In the genomic region with DNA sequence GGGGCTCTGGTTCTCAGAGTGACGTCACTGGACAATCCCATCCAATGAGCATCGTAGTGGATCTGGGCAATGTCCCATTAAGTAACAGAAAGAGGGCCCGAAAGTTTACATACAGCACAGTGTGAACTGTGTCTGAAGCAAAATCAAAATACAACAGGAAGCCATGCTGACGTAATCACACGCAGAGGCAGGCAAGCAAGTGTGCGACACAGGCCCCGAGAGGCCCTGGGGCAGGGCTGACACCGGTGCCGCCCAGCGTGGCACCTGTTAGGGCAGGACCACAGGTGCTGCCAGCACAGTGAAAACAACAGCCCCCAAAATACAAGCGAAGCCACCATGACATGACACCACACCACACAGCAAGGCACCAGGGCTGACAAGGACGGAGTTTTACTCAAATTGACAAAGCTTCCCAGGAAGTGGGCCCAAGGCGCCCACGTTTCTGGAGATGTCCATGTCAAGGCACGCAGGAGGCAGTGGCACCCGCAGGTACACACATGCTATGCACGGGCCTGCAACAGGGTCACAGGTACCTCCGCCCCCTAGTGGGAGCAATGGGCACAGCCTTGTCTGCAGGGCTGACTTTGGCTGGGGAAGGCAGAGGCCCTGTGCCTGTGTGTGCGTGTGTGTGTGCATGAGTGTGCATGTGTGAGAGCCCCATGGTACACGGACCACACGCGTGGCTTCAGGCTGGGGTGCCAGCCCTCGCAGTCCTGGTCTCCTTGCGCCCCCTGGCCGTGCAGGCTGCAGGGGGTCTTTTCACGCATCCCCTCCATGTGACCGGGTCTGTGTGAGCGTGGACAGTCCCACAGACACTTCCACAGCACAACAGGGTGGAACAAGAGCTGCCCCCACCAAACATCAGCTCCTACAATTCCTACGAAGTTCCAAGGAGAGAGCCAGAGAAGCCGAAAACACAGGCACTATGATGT, we compare ENCODE assay signal across 8 cellular contexts. TPM values are rescaled to one million over a fixed set of nuclear protein-coding genes. Genes with fewer than 3 reads are reported as not detected.
DNase-seq lines count a peak whose midpoint lies in the region; ATAC-seq lines count a peak whose summit lies in the region.

No MANE protein-coding gene starts in this region.

- no peaks in the 10 kb centered on the region for H3K27me3 Mint-ChIP-seq in activated naive CD8-positive, alpha-beta T cell treated with anti-CD3 and anti-CD28 coated beads for 36 hours

- ATAC-seq in GM19463 (IDR thresholded peaks at IDR 0.05; ENCODE audit: unreplicated experiment): peak; percentile 62

- peaks cover 6% of the 10 kb centered on the region for H3K36me3 Mint-ChIP-seq in activated naive CD8-positive, alpha-beta T cell treated with anti-CD3 and anti-CD28 coated beads for 36 hours

- H3K4me3 Mint-ChIP-seq in activated naive CD8-positive, alpha-beta T cell treated with anti-CD3 and anti-CD28 coated beads for 36 hours: no peak overlapping the region

- DNase-seq in DMS53 treated with DMSO at 0.1 percent for 48 hours (lab: John Stamatoyannopoulos, UW; ENCODE audit: unreplicated experiment): peak; percentile 38
- DNase-seq in HK-2 (ENCODE audit: unreplicated experiment): peak; percentile 57
- DNase-seq in SK-MEL-5 (ENCODE audit: low read depth, low spot score): peak; percentile 68
- peak; percentile 67 for DNase-seq in activated naive CD8-positive, alpha-beta T cell treated with anti-CD3 and anti-CD28 coated beads for 36 hours
- peak; percentile 61 for DNase-seq in hepatic stellate cell (ENCODE audit: low spot score)
- peak; percentile 47 to 58 for DNase-seq in stimulated activated CD4-positive, alpha-beta T cell treated with anti-CD3 and anti-CD28 coated beads, Interleukin-1b, Interleukin-23, amount 100 ng/mL, for 4 hours (ENCODE audit: low read depth in 2 of 2)
- no peak for DNase-seq in mesenteric fat pad (ENCODE audit: low spot score)

- no peaks in the 10 kb centered on the region for H3K9me3 Mint-ChIP-seq in activated naive CD8-positive, alpha-beta T cell treated with anti-CD3 and anti-CD28 coated beads for 36 hours

- H3K4me1 Mint-ChIP-seq in activated naive CD8-positive, alpha-beta T cell treated with anti-CD3 and anti-CD28 coated beads for 36 hours: peaks cover 6% of the 10 kb centered on the region

- in situ Hi-C loops in SK-MEL-5 (cut with HindIII; ENCODE audit: low pct_unique_long_range_greater_than_20kb, low sequenced_read_pairs): no loop called here

- H3K27ac Mint-ChIP-seq in activated naive CD8-positive, alpha-beta T cell treated with anti-CD3 and anti-CD28 coated beads for 36 hours: peak overlapping the region; percentile 16

RNA-seq across cellular contexts. Expression of gene QSOX2, which starts 19.6 kb away (rescaled TPM):
- total RNA-seq in SK-MEL-5 (2014; rRNA removed; shearing (Covaris generic)): 14.8 and 16.5 TPM in 2 replicates
- 31.5 and 40.5 TPM in 2 replicates for polyA plus RNA-seq in SK-MEL-5 (2015; cell fraction: cytosol; rRNA removed)
- 67.4 and 69.1 TPM in 2 replicates for polyA plus RNA-seq in SK-MEL-5 (2015; cell fraction: nucleus; rRNA removed)
- 10 to 100 TPM; 17.0 to 18.3 TPM for total RNA-seq in activated naive CD8-positive, alpha-beta T cell treated with anti-CD3 and anti-CD28 coated beads for 36 hours
- 10.3 TPM for total RNA-seq in mesenteric fat pad

RNA-seq across cellular contexts. Expression of gene LHX3, which starts 21.1 kb away (rescaled TPM):
- total RNA-seq in SK-MEL-5 (2014; rRNA removed; shearing (Covaris generic)): not detected in 2 replicates
- polyA plus RNA-seq in SK-MEL-5 (2015; cell fraction: cytosol; rRNA removed): 0.04 and 0.05 TPM in 2 replicates
- polyA plus RNA-seq in SK-MEL-5 (2015; cell fraction: nucleus; rRNA removed): not detected in 2 replicates
- total RNA-seq in activated naive CD8-positive, alpha-beta T cell treated with anti-CD3 and anti-CD28 coated beads for 36 hours: not detected
- not detected for total RNA-seq in mesenteric fat pad
